8 cellular contexts compared by ENCODE assay signal in genomic region chr16:29678691-29679267, GRCh38. TPM values are rescaled to one million over a fixed set of nuclear protein-coding genes. Genes with fewer than 3 reads are reported as not detected.
DNase-seq lines count a peak whose midpoint lies in the region; ATAC-seq and TF ChIP-seq lines count a peak whose summit lies in the region.

Gene QPRT, plus strand, starts transcription at chr16:29679180. Its CDS starts 18 bp downstream, at chr16:29679198.

- no peaks in the 10 kb centered on the region for H3K27me3 ChIP-seq in Caco-2 (replicated peaks; ENCODE audit: control insufficient read depth, insufficient read depth, low read length)

- H3K4me1 ChIP-seq in Caco-2: peaks cover 9% of the 10 kb centered on the region

- H3K27ac Mint-ChIP-seq in Caco-2 (ENCODE audit: unreplicated experiment): peak within 1 kb of the TSS; percentile 96
- H3K27ac Mint-ChIP-seq in WTC11: peak within 1 kb of the TSS; percentile 100

- TF ChIP-seq CTCF in Caco-2 (IDR thresholded peaks at IDR 0.05; ENCODE audit: insufficient read depth in 1 of 2, low read depth in 1 of 2, low read length in 1 of 2, severe bottlenecking in 1 of 2, unreplicated experiment in 1 of 2) (no peak), WTC11 (IDR thresholded peaks at IDR 0.05) (no peak)

- no peaks in the 10 kb centered on the region for H3K9me3 ChIP-seq in Caco-2

- intact Hi-C loops in Caco-2 (cut with micrococcal nuclease; ENCODE audit: unreplicated experiment): no loop called here

- BruUV-seq in Caco-2 (replicated peaks; lab: Mats Ljungman, UMichigan): no TSS peak

- peak within 1 kb of the TSS; percentile 96 for H3K4me3 Mint-ChIP-seq in Caco-2 (ENCODE audit: unreplicated experiment)
- H3K4me3 Mint-ChIP-seq in WTC11: peak within 1 kb of the TSS; percentile 91

- no peaks in the 10 kb centered on the region for H3K27me3 Mint-ChIP-seq in Caco-2 (ENCODE audit: insufficient read depth, unreplicated experiment)
- no peaks in the 10 kb centered on the region for H3K27me3 Mint-ChIP-seq in WTC11 (ENCODE audit: low read depth)

- CTCF ChIA-PET in Caco-2 (lab: Charles Lee): interaction anchor here (0.7 to 1.5 kb wide), 2 partner anchors 21 to 37 kb away, joined by 4 to 5 read pairs; no protein-coding TSS in a partner anchor
- CTCF ChIA-PET in WTC11 (lab: Charles Lee): interaction anchor here (0.7 to 2.0 kb wide), 8 partner anchors 12 to 413 kb away, joined by 3 to 23 read pairs (median 4); partner anchors contain the start of gene KIF22

- H3K4me1 Mint-ChIP-seq in Caco-2 (ENCODE audit: low read depth, unreplicated experiment): peaks cover 9% of the 10 kb centered on the region
- peaks cover 40% of the 10 kb centered on the region for H3K4me1 Mint-ChIP-seq in WTC11

- peak; percentile 44 for ATAC-seq in HG03432 (IDR thresholded peaks at IDR 0.05; ENCODE audit: unreplicated experiment)
- peak; percentile 85 for ATAC-seq in WTC11

- H3K4me3 ChIP-seq in Caco-2 (ENCODE audit: low read depth, low read length): peak within 1 kb of the TSS; percentile 55

- no peaks in the 10 kb centered on the region for H3K9me3 Mint-ChIP-seq in Caco-2 (ENCODE audit: unreplicated experiment)
- no peaks in the 10 kb centered on the region for H3K9me3 Mint-ChIP-seq in WTC11

- DNase-seq in Caco-2 (peak; percentile 90 to 92), WTC11 (ENCODE audit: low spot score) (peak; percentile 90), globus pallidus (ENCODE audit: low spot score) (peak; percentile 45), occipital lobe (lab: John Stamatoyannopoulos, UW) (peak; percentile 13), NCI-H2196 (lab: John Stamatoyannopoulos, UW; ENCODE audit: unreplicated experiment) (no peak), NK-92 (lab: John Stamatoyannopoulos, UW; ENCODE audit: unreplicated experiment) (no peak), NCI-H748 treated with DMSO at 0.1 percent for 48 hours (lab: John Stamatoyannopoulos, UW) (no peak)

- peaks cover 34% of the 10 kb centered on the region for H3K36me3 Mint-ChIP-seq in Caco-2 (ENCODE audit: insufficient read depth, unreplicated experiment)
- peaks cover 26% of the 10 kb centered on the region for H3K36me3 Mint-ChIP-seq in WTC11

- peaks cover 1% of the 10 kb centered on the region for H3K36me3 ChIP-seq in Caco-2 (ENCODE audit: control insufficient read depth, insufficient read depth, low read length)

- POLR2A ChIA-PET in Caco-2 (lab: Charles Lee): interaction anchor here (0.9 to 1.6 kb wide), 6 partner anchors 21 to 295 kb away, joined by 4 to 12 read pairs (median 4); partner anchors contain the start of genes KIF22 and TAOK2
- POLR2A ChIA-PET in WTC11 (lab: Charles Lee): interaction anchor here (0.7 to 2.7 kb wide), 13 partner anchors 12 to 199 kb away, joined by 3 to 23 read pairs (median 5); partner anchors contain the start of gene MAZ

TF ChIP-seq in WTC11, 78 proteins besides CTCF, POLR2A, EP300 and RAD21:
- TF ChIP-seq, protein P1, sequence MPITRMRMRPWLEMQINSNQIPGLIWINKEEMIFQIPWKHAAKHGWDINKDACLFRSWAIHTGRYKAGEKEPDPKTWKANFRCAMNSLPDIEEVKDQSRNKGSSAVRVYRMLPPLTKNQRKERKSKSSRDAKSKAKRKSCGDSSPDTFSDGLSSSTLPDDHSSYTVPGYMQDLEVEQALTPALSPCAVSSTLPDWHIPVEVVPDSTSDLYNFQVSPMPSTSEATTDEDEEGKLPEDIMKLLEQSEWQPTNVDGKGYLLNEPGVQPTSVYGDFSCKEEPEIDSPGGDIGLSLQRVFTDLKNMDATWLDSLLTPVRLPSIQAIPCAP (CRISPR knock-in tag; IDR thresholded peaks at IDR 0.05): no peak
- TF ChIP-seq ETV6 (CRISPR knock-in tag; IDR thresholded peaks at IDR 0.05) (peak; percentile 39; the same call in 1 of the 2 replicates), ZNF423 (CRISPR knock-in tag; IDR thresholded peaks at IDR 0.05) (peak; percentile 13; the same call in 1 of the 2 replicates), NFE2L1 (CRISPR knock-in tag; IDR thresholded peaks at IDR 0.05) (peak; percentile 58; the same call in 1 of the 2 replicates), ZSCAN18 (CRISPR knock-in tag; IDR thresholded peaks at IDR 0.05) (0 out of 2 replicates have a peak, but pooled peaks have one; percentile 14), SP1 (CRISPR knock-in tag; conservative IDR thresholded peaks at IDR 0.05) (peak; percentile 48; the same call in 1 of the 2 replicates), GTF2I (CRISPR knock-in tag; conservative IDR thresholded peaks at IDR 0.05) (no peak), NR2C2 (CRISPR knock-in tag; IDR thresholded peaks at IDR 0.05) (no peak), EMX1 (CRISPR knock-in tag; IDR thresholded peaks at IDR 0.05) (0 out of 2 replicates have a peak, but pooled peaks have one; percentile 41)
- TF ChIP-seq, protein P2, sequence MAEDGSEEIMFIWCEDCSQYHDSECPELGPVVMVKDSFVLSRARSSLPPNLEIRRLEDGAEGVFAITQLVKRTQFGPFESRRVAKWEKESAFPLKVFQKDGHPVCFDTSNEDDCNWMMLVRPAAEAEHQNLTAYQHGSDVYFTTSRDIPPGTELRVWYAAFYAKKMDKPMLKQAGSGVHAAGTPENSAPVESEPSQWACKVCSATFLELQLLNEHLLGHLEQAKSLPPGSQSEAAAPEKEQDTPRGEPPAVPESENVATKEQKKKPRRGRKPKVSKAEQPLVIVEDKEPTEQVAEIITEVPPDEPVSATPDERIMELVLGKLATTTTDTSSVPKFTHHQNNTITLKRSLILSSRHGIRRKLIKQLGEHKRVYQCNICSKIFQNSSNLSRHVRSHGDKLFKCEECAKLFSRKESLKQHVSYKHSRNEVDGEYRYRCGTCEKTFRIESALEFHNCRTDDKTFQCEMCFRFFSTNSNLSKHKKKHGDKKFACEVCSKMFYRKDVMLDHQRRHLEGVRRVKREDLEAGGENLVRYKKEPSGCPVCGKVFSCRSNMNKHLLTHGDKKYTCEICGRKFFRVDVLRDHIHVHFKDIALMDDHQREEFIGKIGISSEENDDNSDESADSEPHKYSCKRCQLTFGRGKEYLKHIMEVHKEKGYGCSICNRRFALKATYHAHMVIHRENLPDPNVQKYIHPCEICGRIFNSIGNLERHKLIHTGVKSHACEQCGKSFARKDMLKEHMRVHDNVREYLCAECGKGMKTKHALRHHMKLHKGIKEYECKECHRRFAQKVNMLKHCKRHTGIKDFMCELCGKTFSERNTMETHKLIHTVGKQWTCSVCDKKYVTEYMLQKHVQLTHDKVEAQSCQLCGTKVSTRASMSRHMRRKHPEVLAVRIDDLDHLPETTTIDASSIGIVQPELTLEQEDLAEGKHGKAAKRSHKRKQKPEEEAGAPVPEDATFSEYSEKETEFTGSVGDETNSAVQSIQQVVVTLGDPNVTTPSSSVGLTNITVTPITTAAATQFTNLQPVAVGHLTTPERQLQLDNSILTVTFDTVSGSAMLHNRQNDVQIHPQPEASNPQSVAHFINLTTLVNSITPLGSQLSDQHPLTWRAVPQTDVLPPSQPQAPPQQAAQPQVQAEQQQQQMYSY (CRISPR knock-in tag; IDR thresholded peaks at IDR 0.05): no peak

RNA-seq across cellular contexts. Expression of gene QPRT, which starts in this region (rescaled TPM):
- total RNA-seq in Caco-2 (2022) (176 and 178 TPM in 2 replicates), WTC11 (2021) (138 to 187 TPM (median 182 TPM) in 3 replicates), occipital lobe (4.4 TPM)

Comparison
In these comparisons a context has a peak if more than half of its experiments do, and no peak if none do; other contexts are left out.
1. RNA of gene QPRT (total RNA-seq): 176 to 178 TPM in Caco-2 and 138 to 187 TPM in WTC11; 4.4 TPM in occipital lobe (single experiment); every median in the first group is over 10 times any median in the second.
2. DNase-seq: peak in Caco-2 (2 of 2), WTC11 (single experiment), globus pallidus (single experiment) and occipital lobe (single experiment); none in NCI-H2196 (single experiment), NK-92 (single experiment) and NCI-H748 treated with DMSO at 0.1 percent for 48 hours (single experiment).